ENCODE assay signal across 24 cellular contexts in genomic region chr6:126285871-126286270, GRCh38.
"Had no signal": no experiment of that assay in that cellular context is flagged by ENCODE, and none has a peak within 500 bp of the region (broad histone marks: within the 10 kb centered on the region; RNA-seq: fewer than 3 reads in every experiment).

No MANE protein-coding gene starts in this region.

- H3K27ac ChIP-seq: colonic mucosa, coronary artery, dorsolateral prefrontal cortex, epithelial cell of prostate, esophagus muscularis mucosa, esophagus squamous epithelium, foreskin keratinocyte, gastrocnemius medialis, gastroesophageal sphincter, heart left ventricle had no signal

- DNase-seq: colonic mucosa; cortex of kidney; dermis blood vessel endothelial cell; dorsolateral prefrontal cortex; effector CD4-positive, alpha-beta T cell; effector CD8-positive, alpha-beta T cell; effector memory CD4-positive, alpha-beta T cell; effector memory CD8-positive, alpha-beta T cell; endodermal cell; erythroblast; esophagus squamous epithelium; foreskin fibroblast; foreskin keratinocyte; foreskin melanocyte; gastrocnemius medialis; glutamatergic neuron; head of caudate nucleus; heart left ventricle had no signal

- H3K4me1 Mint-ChIP-seq: endodermal cell had no signal

- H3K36me3 ChIP-seq: colonic mucosa, esophagus muscularis mucosa, esophagus squamous epithelium, gastrocnemius medialis, gastroesophageal sphincter, heart left ventricle had no signal

- H3K4me3 ChIP-seq: colonic mucosa, coronary artery, dorsolateral prefrontal cortex, esophagus muscularis mucosa, esophagus squamous epithelium, gastrocnemius medialis, gastroesophageal sphincter, heart left ventricle had no signal

- H3K4me3 Mint-ChIP-seq: dendritic cell treated with granulocyte-macrophage colony-stimulating factor and Interleukin-4, amounts not matched to agents 40 ng/mL and 50 ng/mL, for 4 days; effector memory CD8-positive, alpha-beta T cell; endodermal cell had no signal

- H3K9me3 ChIP-seq: colonic mucosa, esophagus muscularis mucosa, esophagus squamous epithelium, gastrocnemius medialis, gastroesophageal sphincter, heart left ventricle had no signal

- ATAC-seq: effector memory CD8-positive, alpha-beta T cell; esophagus mucosa; foreskin keratinocyte; gastrocnemius medialis; gastroesophageal sphincter; heart left ventricle had no signal

- H3K4me1 ChIP-seq: colonic mucosa, esophagus muscularis mucosa, esophagus squamous epithelium, foreskin keratinocyte, gastrocnemius medialis, gastroesophageal sphincter, heart left ventricle had no signal

- H3K27me3 ChIP-seq: colonic mucosa, dorsolateral prefrontal cortex, esophagus muscularis mucosa, esophagus squamous epithelium, gastrocnemius medialis, gastroesophageal sphincter had no signal

- H3K27ac Mint-ChIP-seq: dendritic cell treated with granulocyte-macrophage colony-stimulating factor and Interleukin-4, amounts not matched to agents 40 ng/mL and 50 ng/mL, for 4 days; effector memory CD8-positive, alpha-beta T cell; endodermal cell had no signal

- H3K9me3 Mint-ChIP-seq: dendritic cell treated with granulocyte-macrophage colony-stimulating factor and Interleukin-4, amounts not matched to agents 40 ng/mL and 50 ng/mL, for 4 days; endodermal cell had no signal

- H3K27me3 Mint-ChIP-seq: dendritic cell treated with granulocyte-macrophage colony-stimulating factor and Interleukin-4, amounts not matched to agents 40 ng/mL and 50 ng/mL, for 4 days; effector memory CD8-positive, alpha-beta T cell had no signal
